ENCODE assay signal across 9 cellular contexts in genomic region chr18:51361130-51361860, GRCh38.
DNase-seq lines count a peak whose midpoint lies in the region; ATAC-seq and TF ChIP-seq lines count a peak whose summit lies in the region.
"Had no signal": no experiment of that assay in that cellular context is flagged by ENCODE, and none has a peak within 500 bp of the region (broad histone marks: within the 10 kb centered on the region; RNA-seq: fewer than 3 reads in every experiment).

No MANE protein-coding gene starts in this region.

- H3K27me3 ChIP-seq in heart right ventricle = no peaks in the 10 kb centered on the region

- H3K36me3 Mint-ChIP-seq in activated T-cell treated with anti-CD3 and anti-CD28 coated beads, Interleukin-2, amount 50 U/mL, for 24 hours (ENCODE audit: low read depth) = no peaks in the 10 kb centered on the region

- DNase-seq in GM12865 (ENCODE audit: low read depth) (peak; percentile 66), NOMO-1 (lab: John Stamatoyannopoulos, UW; ENCODE audit: unreplicated experiment in 2 of 2) (peak; percentile 54 to 87), heart right ventricle (peak in 1 of 2 donors; percentile 13), GM03348 (ENCODE audit: low spot score) (no peak), ureter (ENCODE audit: low spot score) (no peak), erythroblast (lab: John Stamatoyannopoulos, UW) (no peak)
- no peak for DNase-seq in activated T-cell treated with anti-CD3 and anti-CD28 coated beads, Interleukin-2, amount 50 U/mL, for 24 hours
- DNase-seq: NCI-H1105 treated with DMSO at 0.1 percent for 48 hours had no signal

- peaks cover 0 to 18% (median 12%) of the 10 kb centered on the region in 9 donors for H3K4me1 ChIP-seq in heart right ventricle

- no peaks in the 10 kb centered on the region for H3K9me3 Mint-ChIP-seq in activated T-cell treated with anti-CD3 and anti-CD28 coated beads, Interleukin-2, amount 50 U/mL, for 24 hours

- peaks cover 7% of the 10 kb centered on the region for H3K4me1 Mint-ChIP-seq in activated T-cell treated with anti-CD3 and anti-CD28 coated beads, Interleukin-2, amount 50 U/mL, for 24 hours (ENCODE audit: low read depth)

- H3K4me3 Mint-ChIP-seq in activated T-cell treated with anti-CD3 and anti-CD28 coated beads, Interleukin-2, amount 50 U/mL, for 24 hours = no peak overlapping the region

- H3K36me3 ChIP-seq in heart right ventricle = no peaks in the 10 kb centered on the region

- H3K27me3 Mint-ChIP-seq in activated T-cell treated with anti-CD3 and anti-CD28 coated beads, Interleukin-2, amount 50 U/mL, for 24 hours = peaks cover 19% of the 10 kb centered on the region

- H3K9me3 ChIP-seq in heart right ventricle = no peaks in the 10 kb centered on the region

- TF ChIP-seq POLR2A in erythroblast (IDR thresholded peaks at IDR 0.05; ENCODE audit: low read length) = no peak

- H3K27ac ChIP-seq in heart right ventricle = peak overlapping the region in 9 of 10 donors; percentile 36 to 70 (median 60)

- 46 to 47% methylated on average over 6 of the region's 6 CpGs for WGBS in heart right ventricle, 2 donors

- H3K27ac Mint-ChIP-seq in activated T-cell treated with anti-CD3 and anti-CD28 coated beads, Interleukin-2, amount 50 U/mL, for 24 hours = no peak overlapping the region

- no peak for TF ChIP-seq CTCF in GM12865 (IDR thresholded peaks at IDR 0.05; ENCODE audit: insufficient read depth, low read depth, low read length, missing control alignments)
- no peak for TF ChIP-seq CTCF in heart right ventricle (IDR thresholded peaks at IDR 0.05)

- ATAC-seq in GM21737 (IDR thresholded peaks at IDR 0.05; ENCODE audit: unreplicated experiment) (peak; percentile 79), heart right ventricle (peak; percentile 33 to 96 (median 88))

- intact Hi-C loops in heart right ventricle (cut with DNase I) = no loop called here

- no peak overlapping the region for H3K4me3 ChIP-seq in GM12865 (ENCODE audit: low read depth, low read length)
- no peak overlapping the region for H3K4me3 ChIP-seq in heart right ventricle

Comparison
In these comparisons a context has a peak if more than half of its experiments do, and no peak if none do; other contexts are left out.
1. DNase-seq: peak in GM12865 (single experiment) and NOMO-1 (2 of 2); none in activated T-cell treated with anti-CD3 and anti-CD28 coated beads, Interleukin-2, amount 50 U/mL, for 24 hours (single experiment), GM03348 (single experiment), ureter (single experiment) and erythroblast (0 of 2).